19 cellular contexts compared by ENCODE assay signal in the genomic region with DNA sequence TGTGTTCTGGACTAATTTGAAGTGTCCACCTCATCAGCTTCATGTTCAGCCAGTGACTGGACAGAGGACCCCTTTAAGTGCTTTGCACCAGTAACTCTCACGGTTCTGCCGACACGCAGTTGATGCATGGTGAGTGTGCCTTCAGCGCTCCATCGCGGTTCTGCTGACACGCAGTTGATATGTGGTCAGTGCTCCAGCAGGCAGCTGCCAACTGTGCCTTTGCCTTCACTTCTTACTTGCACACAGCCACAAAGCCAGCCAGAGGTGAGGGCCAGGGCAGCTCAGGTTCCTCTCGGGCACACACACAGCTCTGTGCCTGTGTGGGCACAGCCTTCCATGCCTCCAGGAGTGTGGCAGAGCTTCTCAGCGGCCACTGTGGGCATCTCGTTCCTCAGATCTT. TPM values are rescaled to one million over a fixed set of nuclear protein-coding genes. Genes with fewer than 3 reads are reported as not detected.
"Had no signal": no experiment of that assay in that cellular context is flagged by ENCODE, and none has a peak within 500 bp of the region (broad histone marks: within the 10 kb centered on the region; RNA-seq: fewer than 3 reads in every experiment).

No MANE protein-coding gene starts in this region.

- H3K4me3 Mint-ChIP-seq: nephron; T-helper 2 cell treated with Interferon-gamma antibody and Interleukin-4, amounts not matched to agents 5 μg/mL and 100 μg/mL, for 36 hours had no signal

- H3K27ac ChIP-seq: hepatocyte, ovary had no signal

- H3K27ac Mint-ChIP-seq: nephron; T-helper 2 cell treated with Interferon-gamma antibody and Interleukin-4, amounts not matched to agents 5 μg/mL and 100 μg/mL, for 36 hours had no signal

- FAIRE-seq: keratinocyte, small intestine had no signal

- H3K4me1 Mint-ChIP-seq: nephron had no signal

- H3K4me3 ChIP-seq: hepatocyte, ovary had no signal

- H3K9me3 ChIP-seq: ovary had no signal

- H3K36me3 ChIP-seq: ovary had no signal

- ATAC-seq: stimulated activated naive CD8-positive, alpha-beta T cell treated with anti-CD3 and anti-CD28 coated beads, Interleukin-15, Interleukin-2, amounts not matched to agents 100 U/mL and 50 U/mL, for 24 hours had no signal

- DNase-seq: activated CD4-positive, alpha-beta T cell treated with anti-CD3 and anti-CD28 coated beads, Interleukin-2, amount 50 U/mL, for 1 hour; activated CD8-positive, alpha-beta memory T cell treated with anti-CD3 and anti-CD28 coated beads for 24 hours; anterior cingulate cortex; dermis blood vessel endothelial cell; retina; small intestine; stimulated activated CD4-positive, alpha-beta T cell treated with anti-CD3 and anti-CD28 coated beads, Interleukin-4, amount 100 ng/mL, for 4 hours; stimulated activated CD8-positive, alpha-beta memory T cell treated with anti-CD3 and anti-CD28 coated beads, Interleukin-4, amount 100 ng/mL, for 48 hours; stimulated activated naive CD8-positive, alpha-beta T cell treated with anti-CD3 and anti-CD28 coated beads, Interleukin-15, Interleukin-2, amounts not matched to agents 100 U/mL and 50 U/mL, for 24 hours had no signal

- H3K27me3 ChIP-seq: hepatocyte, ovary had no signal

RNA-seq across cellular contexts. Expression of a gene that starts 12.4 kb away (rescaled TPM):
- total RNA-seq: cerebellum, dermis blood vessel endothelial cell, hepatocyte, liver, mesenteric fat pad, ovary, SK-MEL-5 had no signal
- polyA plus RNA-seq: esophagus, hepatocyte, keratinocyte, liver, ovary, small intestine had no signal
